In the genomic region with DNA sequence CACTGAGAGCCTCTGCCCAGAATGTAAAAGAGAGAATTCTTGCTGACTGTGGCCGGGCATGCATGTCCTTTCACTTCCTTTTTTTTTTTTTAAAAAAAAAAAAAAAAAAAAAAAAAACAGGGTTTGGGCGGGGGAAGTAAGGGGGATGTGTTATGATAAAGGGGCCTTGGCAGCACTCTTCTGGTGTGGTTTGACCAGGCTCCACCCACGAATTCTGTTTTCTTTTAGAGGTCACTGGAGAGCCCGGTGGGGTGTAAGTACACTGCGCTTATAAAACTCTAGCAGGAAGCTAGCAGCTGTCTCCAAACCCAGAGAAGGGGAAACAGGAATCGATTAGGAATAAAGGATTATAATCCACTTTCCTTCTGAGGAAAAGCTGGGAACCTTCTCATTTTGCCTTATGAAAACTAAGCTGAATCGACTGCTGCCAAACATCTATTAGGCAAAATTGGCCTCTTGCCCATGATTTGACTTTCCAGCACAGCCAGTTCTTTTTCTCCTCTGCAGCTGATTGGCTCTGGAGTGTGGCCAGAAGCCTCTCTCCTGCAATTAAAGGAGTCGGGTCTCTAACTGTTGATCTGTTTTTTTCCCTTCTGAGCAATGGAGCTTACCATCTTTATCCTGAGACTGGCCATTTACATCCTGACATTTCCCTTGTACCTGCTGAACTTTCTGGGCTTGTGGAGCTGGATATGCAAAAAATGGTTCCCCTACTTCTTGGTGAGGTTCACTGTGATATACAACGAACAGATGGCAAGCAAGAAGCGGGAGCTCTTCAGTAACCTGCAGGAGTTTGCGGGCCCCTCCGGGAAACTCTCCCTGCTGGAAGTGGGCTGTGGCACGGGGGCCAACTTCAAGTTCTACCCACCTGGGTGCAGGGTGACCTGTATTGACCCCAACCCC, we compare ENCODE assay signal across 9 cellular contexts. TPM values are rescaled to one million over a fixed set of nuclear protein-coding genes. Genes with fewer than 3 reads are reported as not detected.
DNase-seq lines count a peak whose midpoint lies in the region; ATAC-seq and TF ChIP-seq lines count a peak whose summit lies in the region.
"Had no signal": no experiment of that assay in that cellular context is flagged by ENCODE, and none has a peak within 500 bp of the region (broad histone marks: within the 10 kb centered on the region; RNA-seq: fewer than 3 reads in every experiment).

No MANE protein-coding gene starts in this region.

- H3K27ac Mint-ChIP-seq in activated CD8-positive, alpha-beta T cell treated with anti-CD3 and anti-CD28 coated beads, Interleukin-2, amount 10 ng/mL, durations not matched to agents 7 days and 5 days = peak overlapping the region; percentile 82
- peak overlapping the region in 5 of 9 donors; percentile 1 to 93 (median 56) for H3K27ac Mint-ChIP-seq in naive thymus-derived CD4-positive, alpha-beta T cell

- peaks cover 2% of the 10 kb centered on the region for H3K36me3 Mint-ChIP-seq in activated CD8-positive, alpha-beta T cell treated with anti-CD3 and anti-CD28 coated beads, Interleukin-2, amount 10 ng/mL, durations not matched to agents 7 days and 5 days (ENCODE audit: low read depth)
- peaks cover 0 to 4% (median 0%) of the 10 kb centered on the region in 5 donors for H3K36me3 Mint-ChIP-seq in naive thymus-derived CD4-positive, alpha-beta T cell

- H3K4me3 ChIP-seq in naive thymus-derived CD4-positive, alpha-beta T cell (ENCODE audit: low read length) = no peak overlapping the region
- H3K4me3 ChIP-seq in vagina = peak overlapping the region; percentile 68 to 84

- CTCF ChIA-PET in activated CD8-positive, alpha-beta T cell treated with anti-CD3 and anti-CD28 coated beads, Interleukin-2, amount 10 ng/mL, durations not matched to agents 7 days and 5 days (lab: Charles Lee) = interaction anchor here (0.8 to 3.4 kb wide), 7 partner anchors 60 to 160 kb away, joined by 3 to 10 read pairs (median 5); a partner anchor contains a TSS
- CTCF ChIA-PET in naive thymus-derived CD4-positive, alpha-beta T cell (lab: Charles Lee) = interaction anchor here (0.9 kb wide), 1 partner anchor 61 kb away, joined by 3 read pairs; no protein-coding TSS in a partner anchor

- peak; percentile 85 for ATAC-seq in HG03196 (IDR thresholded peaks at IDR 0.05; ENCODE audit: unreplicated experiment)
- peak; percentile 90 for ATAC-seq in activated CD8-positive, alpha-beta T cell treated with anti-CD3 and anti-CD28 coated beads, Interleukin-2, amount 10 ng/mL, durations not matched to agents 7 days and 5 days
- ATAC-seq in naive thymus-derived CD4-positive, alpha-beta T cell = peak; percentile 85

- DNase-seq in COR-L47 (lab: John Stamatoyannopoulos, UW) (peak; percentile 90), GM19240 (ENCODE audit: insufficient read length, low spot score) (peak; percentile 55), NCI-H2171 treated with DMSO at 0.1 percent for 48 hours (lab: John Stamatoyannopoulos, UW) (peak; percentile 94), fibroblast of the conjunctiva (ENCODE audit: low read depth) (peak; percentile 96), vagina (ENCODE audit: extremely low spot score in 2 of 2) (peak in 1 of 2 donors; percentile 94)
- DNase-seq in activated CD8-positive, alpha-beta T cell treated with anti-CD3 and anti-CD28 coated beads, Interleukin-2, amount 10 ng/mL, durations not matched to agents 7 days and 5 days = peak; percentile 80
- peak in 4 of 9 donors; percentile 1 to 9 (median 4) for DNase-seq in naive thymus-derived CD4-positive, alpha-beta T cell

- TF ChIP-seq CTCF in vagina (IDR thresholded peaks at IDR 0.05) = no peak

- H3K4me1 ChIP-seq in naive thymus-derived CD4-positive, alpha-beta T cell (ENCODE audit: control insufficient read depth in 2 of 2, insufficient read depth in 2 of 2, low read length in 2 of 2) = peaks cover 0 to 9% of the 10 kb centered on the region in 2 donors
- peaks cover 39% of the 10 kb centered on the region for H3K4me1 ChIP-seq in vagina

- no peaks in the 10 kb centered on the region for H3K9me3 ChIP-seq in naive thymus-derived CD4-positive, alpha-beta T cell (ENCODE audit: control insufficient read depth in 2 of 3, low read length in 3 of 3)
- no peaks in the 10 kb centered on the region for H3K9me3 ChIP-seq in vagina

- peaks cover 51% of the 10 kb centered on the region for H3K4me1 Mint-ChIP-seq in activated CD8-positive, alpha-beta T cell treated with anti-CD3 and anti-CD28 coated beads, Interleukin-2, amount 10 ng/mL, durations not matched to agents 7 days and 5 days (ENCODE audit: low read depth)
- peaks cover 8 to 40% (median 24%) of the 10 kb centered on the region in 7 donors for H3K4me1 Mint-ChIP-seq in naive thymus-derived CD4-positive, alpha-beta T cell

- peak overlapping the region; percentile 77 for H3K4me3 Mint-ChIP-seq in activated CD8-positive, alpha-beta T cell treated with anti-CD3 and anti-CD28 coated beads, Interleukin-2, amount 10 ng/mL, durations not matched to agents 7 days and 5 days
- peak overlapping the region; percentile 53 to 84 (median 74) for H3K4me3 Mint-ChIP-seq in naive thymus-derived CD4-positive, alpha-beta T cell

- POLR2A ChIA-PET in activated CD8-positive, alpha-beta T cell treated with anti-CD3 and anti-CD28 coated beads, Interleukin-2, amount 10 ng/mL, durations not matched to agents 7 days and 5 days (lab: Charles Lee) = interaction anchor here (0.6 to 1.1 kb wide), 6 partner anchors 102 to 397 kb away, joined by 3 to 9 read pairs (median 3); a partner anchor contains a TSS
- POLR2A ChIA-PET in naive thymus-derived CD4-positive, alpha-beta T cell (lab: Charles Lee) = interaction anchor here (0.8 kb wide), 1 partner anchor 30 kb away, joined by 3 read pairs; no protein-coding TSS in a partner anchor

- peak in 1 of 2 donors; percentile 32 for TF ChIP-seq POLR2A in vagina (IDR thresholded peaks at IDR 0.05)

- no peak overlapping the region for H3K27ac ChIP-seq in naive thymus-derived CD4-positive, alpha-beta T cell (ENCODE audit: low read depth, low read length)
- H3K27ac ChIP-seq in vagina = peak overlapping the region; percentile 91

- no peaks in the 10 kb centered on the region for H3K27me3 ChIP-seq in naive thymus-derived CD4-positive, alpha-beta T cell (ENCODE audit: control insufficient read depth in 2 of 2, insufficient read depth in 2 of 2, low read length in 2 of 2)
- H3K27me3 ChIP-seq in vagina = no peaks in the 10 kb centered on the region

- H3K9me3 Mint-ChIP-seq in activated CD8-positive, alpha-beta T cell treated with anti-CD3 and anti-CD28 coated beads, Interleukin-2, amount 10 ng/mL, durations not matched to agents 7 days and 5 days (ENCODE audit: insufficient read depth) = no peaks in the 10 kb centered on the region
- H3K9me3 Mint-ChIP-seq in naive thymus-derived CD4-positive, alpha-beta T cell = peaks cover 0 to 2% (median 0%) of the 10 kb centered on the region in 11 donors

- H3K27me3 Mint-ChIP-seq in activated CD8-positive, alpha-beta T cell treated with anti-CD3 and anti-CD28 coated beads, Interleukin-2, amount 10 ng/mL, durations not matched to agents 7 days and 5 days (ENCODE audit: low read depth) = no peaks in the 10 kb centered on the region
- H3K27me3 Mint-ChIP-seq in naive thymus-derived CD4-positive, alpha-beta T cell = peaks cover 0 to 3% (median 0%) of the 10 kb centered on the region in 5 donors

- intact Hi-C loops in naive thymus-derived CD4-positive, alpha-beta T cell (cut with micrococcal nuclease) = no loop called here
- intact Hi-C loops in vagina (cut with DNase I) = loop anchor here (10.0 kb wide), 1 partner anchor 60 kb away; no protein-coding TSS in a partner anchor

- no peaks in the 10 kb centered on the region for H3K36me3 ChIP-seq in naive thymus-derived CD4-positive, alpha-beta T cell (ENCODE audit: control insufficient read depth in 2 of 3, insufficient read depth in 3 of 3, low read length in 3 of 3)
- no peaks in the 10 kb centered on the region for H3K36me3 ChIP-seq in vagina

RNA-seq across cellular contexts. Expression of a gene that starts 27.7 kb away (rescaled TPM):
- total RNA-seq in activated CD8-positive, alpha-beta T cell treated with anti-CD3 and anti-CD28 coated beads, Interleukin-2, amount 10 ng/mL, durations not matched to agents 7 days and 5 days = not detected
- not detected for total RNA-seq in naive thymus-derived CD4-positive, alpha-beta T cell
- polyA plus RNA-seq in naive thymus-derived CD4-positive, alpha-beta T cell = not detected
- total RNA-seq in vagina = not detected
- total RNA-seq: frontal cortex had no signal
